In genomic region chr17:67417507-67417906, GRCh38 we compare ENCODE assay signal across 2 cellular contexts.
TF ChIP-seq lines count a peak whose summit lies in the region.

No MANE protein-coding gene starts in this region.

TF ChIP-seq in liver, 16 proteins besides CTCF, POLR2A, EP300 and RAD21:
- TF ChIP-seq YY1 (IDR thresholded peaks at IDR 0.05) (peak; percentile 38), ATF3 (IDR thresholded peaks at IDR 0.05) (no peak)
TF ChIP-seq in liver: peak in this region for 1.

TF ChIP-seq in HepG2, 621 proteins besides CTCF, POLR2A, EP300 and RAD21:
- TF ChIP-seq ZNF550 (CRISPR knock-in tag; IDR thresholded peaks at IDR 0.05; ENCODE audit: borderline replicate concordance) (no peak), PRDM4 (CRISPR knock-in tag; IDR thresholded peaks at IDR 0.05; ENCODE audit: borderline replicate concordance) (no peak), NR0B2 (CRISPR knock-in tag; IDR thresholded peaks at IDR 0.05) (no peak), ZNF180 (CRISPR knock-in tag; IDR thresholded peaks at IDR 0.05; ENCODE audit: borderline replicate concordance, low read depth) (no peak), DMTF1 (CRISPR knock-in tag; IDR thresholded peaks at IDR 0.05) (no peak), KLF6 (CRISPR knock-in tag; IDR thresholded peaks at IDR 0.05) (no peak), HINFP (CRISPR knock-in tag; IDR thresholded peaks at IDR 0.05; ENCODE audit: low read depth) (no peak), ZNF367 (CRISPR knock-in tag; IDR thresholded peaks at IDR 0.05; ENCODE audit: borderline replicate concordance) (no peak), ZNF232 (CRISPR knock-in tag; IDR thresholded peaks at IDR 0.05; ENCODE audit: borderline replicate concordance) (no peak), TOPORS (CRISPR knock-in tag; IDR thresholded peaks at IDR 0.05) (no peak), THAP9 (CRISPR knock-in tag; IDR thresholded peaks at IDR 0.05; ENCODE audit: borderline replicate concordance) (no peak), ELF1 (CRISPR knock-in tag; IDR thresholded peaks at IDR 0.05) (no peak), UBTF (CRISPR knock-in tag; IDR thresholded peaks at IDR 0.05) (no peak)
